In genomic region chr11:2196970-2197770, GRCh38 we compare ENCODE assay signal across 9 cellular contexts. TPM values are rescaled to one million over a fixed set of nuclear protein-coding genes. Genes with fewer than 3 reads are reported as not detected.
DNase-seq lines count a peak whose midpoint lies in the region; ATAC-seq and TF ChIP-seq lines count a peak whose summit lies in the region.
"Had no signal": no experiment of that assay in that cellular context is flagged by ENCODE, and none has a peak within 500 bp of the region (broad histone marks: within the 10 kb centered on the region; RNA-seq: fewer than 3 reads in every experiment).

No MANE protein-coding gene starts in this region.

- DNase-seq in AG20443 (ENCODE audit: low spot score) = peak; percentile 89
- peak; percentile 49 to 84 for DNase-seq in HAP-1 (ENCODE audit: low spot score in 2 of 2)
- DNase-seq in NCI-H526 treated with DMSO at 0.1 percent for 48 hours (lab: John Stamatoyannopoulos, UW) = peak; percentile 84
- peak; percentile 81 for DNase-seq in activated CD4-positive, alpha-beta memory T cell treated with anti-CD3 and anti-CD28 coated beads, Interleukin-2, amount 10 ng/mL, durations not matched to agents 7 days and 5 days
- DNase-seq in dorsolateral prefrontal cortex = peak; percentile 41 to 82 (median 70)
- DNase-seq in medulla oblongata (ENCODE audit: extremely low spot score) = peak; percentile 54
- DNase-seq in stimulated activated CD8-positive, alpha-beta memory T cell treated with anti-CD3 and anti-CD28 coated beads, Interleukin-15, amount 100 ng/mL, for 4 hours (ENCODE audit: low read depth in 2 of 2) = peak; percentile 37 to 44

- H3K4me1 ChIP-seq in HAP-1 = no peaks in the 10 kb centered on the region

- H3K36me3 Mint-ChIP-seq in activated CD4-positive, alpha-beta memory T cell treated with anti-CD3 and anti-CD28 coated beads, Interleukin-2, amount 10 ng/mL, durations not matched to agents 7 days and 5 days (ENCODE audit: low read depth) = no peaks in the 10 kb centered on the region

- H3K36me3 ChIP-seq in HAP-1 (replicated peaks) = no peaks in the 10 kb centered on the region

- peaks cover 3% of the 10 kb centered on the region for H3K4me1 Mint-ChIP-seq in activated CD4-positive, alpha-beta memory T cell treated with anti-CD3 and anti-CD28 coated beads, Interleukin-2, amount 10 ng/mL, durations not matched to agents 7 days and 5 days

- no peak overlapping the region for H3K27ac ChIP-seq in dorsolateral prefrontal cortex

- H3K4me3 Mint-ChIP-seq in activated CD4-positive, alpha-beta memory T cell treated with anti-CD3 and anti-CD28 coated beads, Interleukin-2, amount 10 ng/mL, durations not matched to agents 7 days and 5 days = no peak overlapping the region

- CTCF ChIA-PET in activated CD4-positive, alpha-beta memory T cell treated with anti-CD3 and anti-CD28 coated beads, Interleukin-2, amount 10 ng/mL, durations not matched to agents 7 days and 5 days (lab: Charles Lee) = interaction anchor here (2.8 to 3.5 kb wide), 2 partner anchors 108 to 223 kb away, joined by 18 to 27 read pairs; no protein-coding TSS in a partner anchor

- H3K4me3 ChIP-seq in HAP-1 (no peak overlapping the region), dorsolateral prefrontal cortex (no peak overlapping the region)

- H3K27ac Mint-ChIP-seq in activated CD4-positive, alpha-beta memory T cell treated with anti-CD3 and anti-CD28 coated beads, Interleukin-2, amount 10 ng/mL, durations not matched to agents 7 days and 5 days = no peak overlapping the region

- in situ Hi-C loops in HAP-1 (cut with MboI; ENCODE audit: low sequenced_read_pairs) = loop anchor here (25.0 kb wide), 1 partner anchor 690 kb away; the partner anchor contains the start of gene CDKN1C

- POLR2A ChIA-PET in activated CD4-positive, alpha-beta memory T cell treated with anti-CD3 and anti-CD28 coated beads, Interleukin-2, amount 10 ng/mL, durations not matched to agents 7 days and 5 days (lab: Charles Lee) = interaction anchor here (1.1 kb wide), 1 partner anchor 109 kb away, joined by 3 read pairs; no protein-coding TSS in a partner anchor

- H3K27me3 ChIP-seq in HAP-1 (ENCODE audit: low read depth) (no peaks in the 10 kb centered on the region), dorsolateral prefrontal cortex (peaks cover 0 to 6% (median 0%) of the 10 kb centered on the region in 45 donors)

- no peak for ATAC-seq in GM19452 (IDR thresholded peaks at IDR 0.05; ENCODE audit: unreplicated experiment)

- intact Hi-C loops in dorsolateral prefrontal cortex (cut with DNase I) = loop anchor here in 1 of 2 donors (2.0 to 5.0 kb wide), 3 partner anchors 105 to 335 kb away; partner anchors contain the start of genes C11orf21 and TSPAN32

- peak in 54 of 56 donors; percentile 30 to 74 (median 60) for TF ChIP-seq CTCF in dorsolateral prefrontal cortex (IDR thresholded peaks at IDR 0.05 in 54 of 56, conservative IDR thresholded peaks at IDR 0.05 in 2 of 56; ENCODE audit: low read depth in 1 of 56, partially characterized antibody in 56 of 56)

- no peaks in the 10 kb centered on the region for H3K9me3 ChIP-seq in HAP-1

- peaks cover 14% of the 10 kb centered on the region for H3K27me3 Mint-ChIP-seq in activated CD4-positive, alpha-beta memory T cell treated with anti-CD3 and anti-CD28 coated beads, Interleukin-2, amount 10 ng/mL, durations not matched to agents 7 days and 5 days

- H3K9me3 Mint-ChIP-seq in activated CD4-positive, alpha-beta memory T cell treated with anti-CD3 and anti-CD28 coated beads, Interleukin-2, amount 10 ng/mL, durations not matched to agents 7 days and 5 days = no peaks in the 10 kb centered on the region

RNA-seq across cellular contexts. Expression of gene TH, which starts 25.6 kb away (rescaled TPM):
- total RNA-seq in activated CD4-positive, alpha-beta memory T cell treated with anti-CD3 and anti-CD28 coated beads, Interleukin-2, amount 10 ng/mL, durations not matched to agents 7 days and 5 days = not detected
- total RNA-seq in dorsolateral prefrontal cortex = 1 to 10 TPM in 23 of 120 experiments, under 1 TPM in 53, not detected in 44; 0.31 to 4.7 (median 0.72) TPM

RNA-seq across cellular contexts. Expression of gene INS, which starts 36.2 kb away (rescaled TPM):
- not detected for total RNA-seq in activated CD4-positive, alpha-beta memory T cell treated with anti-CD3 and anti-CD28 coated beads, Interleukin-2, amount 10 ng/mL, durations not matched to agents 7 days and 5 days
- total RNA-seq in dorsolateral prefrontal cortex = not detected
- total RNA-seq: temporal lobe had no signal

RNA-seq across cellular contexts. Expression of gene IGF2, which starts 58.0 kb away (rescaled TPM):
- total RNA-seq in activated CD4-positive, alpha-beta memory T cell treated with anti-CD3 and anti-CD28 coated beads, Interleukin-2, amount 10 ng/mL, durations not matched to agents 7 days and 5 days = under 1 TPM; 0.70 to 0.76 TPM
- 100 to 1,000 TPM in 2 of 120 experiments, 10 to 100 TPM in 51, 1 to 10 TPM in 67; 1.8 to 139 (median 9.0) TPM for total RNA-seq in dorsolateral prefrontal cortex
